Comparison of ENCODE assay signal across 9 cellular contexts in genomic region chr3:150238995-150239612, GRCh38.
DNase-seq lines count a peak whose midpoint lies in the region; ATAC-seq and TF ChIP-seq lines count a peak whose summit lies in the region.
"Had no signal": no experiment of that assay in that cellular context is flagged by ENCODE, and none has a peak within 500 bp of the region (broad histone marks: within the 10 kb centered on the region; RNA-seq: fewer than 3 reads in every experiment).

No MANE protein-coding gene starts in this region.

- H3K4me1 Mint-ChIP-seq in stimulated activated effector memory CD8-positive, alpha-beta T cell treated with anti-CD3 and anti-CD28 coated beads, Interleukin-12 subunit alpha, Interleukin-12 subunit beta, amount 100 ng/mL, for 72 hours = no peaks in the 10 kb centered on the region

- no peak overlapping the region for H3K4me2 ChIP-seq in OCI-LY3 (ENCODE audit: low read length)
- H3K4me2 ChIP-seq: BLaER1 had no signal

- WGBS in heart right ventricle, 2 donors = 79 to 84% methylated on average over 5 of the region's 5 CpGs

- no peaks in the 10 kb centered on the region for H3K79me2 ChIP-seq in OCI-LY3 (ENCODE audit: low read length)

- H2AFZ ChIP-seq in OCI-LY3 (ENCODE audit: low read depth, low read length) = no peak overlapping the region

- no peak overlapping the region for H3K27ac ChIP-seq in heart right ventricle
- H3K27ac ChIP-seq in OCI-LY3 (ENCODE audit: low read length) = no peak overlapping the region
- no peak overlapping the region for H3K27ac ChIP-seq in upper lobe of right lung
- H3K27ac ChIP-seq: BLaER1 had no signal

- no peak overlapping the region for H3K9ac ChIP-seq in OCI-LY3 (ENCODE audit: low read length)
- H3K9ac ChIP-seq: BLaER1 had no signal

- H3K36me3 Mint-ChIP-seq in stimulated activated effector memory CD8-positive, alpha-beta T cell treated with anti-CD3 and anti-CD28 coated beads, Interleukin-12 subunit alpha, Interleukin-12 subunit beta, amount 100 ng/mL, for 72 hours = no peaks in the 10 kb centered on the region

- intact Hi-C loops in heart right ventricle (cut with DNase I) = loop anchor here in 5 of 10 donors (5.0 to 10.0 kb wide), 5 partner anchors 113 to 258 kb away; no protein-coding TSS in a partner anchor
- intact Hi-C loops in left cardiac atrium (cut with DNase I) = loop anchor here in 1 of 2 donors (10.0 kb wide), 1 partner anchor 166 kb away; the partner anchor contains the start of gene TSC22D2
- intact Hi-C loops in upper lobe of right lung (cut with DNase I) = no loop called here

- H3K4me1 ChIP-seq in heart right ventricle = peaks cover 0 to 37% (median 11%) of the 10 kb centered on the region in 9 donors
- H3K4me1 ChIP-seq in OCI-LY3 (ENCODE audit: low read length) = peaks cover 5% of the 10 kb centered on the region
- peaks cover 12% of the 10 kb centered on the region for H3K4me1 ChIP-seq in upper lobe of right lung
- H3K4me1 ChIP-seq: BLaER1 had no signal

- H3K9me3 ChIP-seq in heart right ventricle (no peaks in the 10 kb centered on the region), OCI-LY3 (ENCODE audit: insufficient read depth, low read length) (no peaks in the 10 kb centered on the region), upper lobe of right lung (no peaks in the 10 kb centered on the region)
- H3K9me3 ChIP-seq: BLaER1 had no signal

- H3K27me3 ChIP-seq in heart right ventricle = no peaks in the 10 kb centered on the region
- 0 out of 2 replicates have a peak, but pooled peaks cover 14% of the 10 kb centered on the region for H3K27me3 ChIP-seq in OCI-LY3 (ENCODE audit: low read depth, low read length)
- H3K27me3 ChIP-seq in upper lobe of right lung = no peaks in the 10 kb centered on the region
- H3K27me3 ChIP-seq: BLaER1 had no signal

- TF ChIP-seq CTCF in heart right ventricle (IDR thresholded peaks at IDR 0.05) (peak in 7 of 9 donors; percentile 14 to 53 (median 46)), OCI-LY3 (IDR thresholded peaks at IDR 0.05; ENCODE audit: low read depth, low read length) (peak; percentile 52), foreskin fibroblast (IDR thresholded peaks at IDR 0.05; ENCODE audit: low read depth, low read length) (peak; percentile 12), upper lobe of right lung (IDR thresholded peaks at IDR 0.05) (peak; percentile 28)

- ATAC-seq in heart right ventricle = peak in 3 of 8 donors; percentile 18 to 60 (median 20)
- no peak for ATAC-seq in left cardiac atrium
- peak; percentile 81 for ATAC-seq in upper lobe of right lung
- ATAC-seq in stimulated activated effector memory CD8-positive, alpha-beta T cell treated with anti-CD3 and anti-CD28 coated beads, Interleukin-12 subunit alpha, Interleukin-12 subunit beta, amount 100 ng/mL, for 72 hours = no peak
- no peak for ATAC-seq in GM21576 (IDR thresholded peaks at IDR 0.05; ENCODE audit: unreplicated experiment)
- ATAC-seq in HG02678 (IDR thresholded peaks at IDR 0.05; ENCODE audit: unreplicated experiment) = no peak

- H3K4me3 ChIP-seq in heart right ventricle (no peak overlapping the region), OCI-LY3 (ENCODE audit: low read length) (no peak overlapping the region), foreskin fibroblast (ENCODE audit: low read depth in 1 of 2, low read length in 2 of 2) (no peak overlapping the region), upper lobe of right lung (no peak overlapping the region)
- H3K4me3 ChIP-seq: BLaER1 had no signal

- H3K4me3 Mint-ChIP-seq in stimulated activated effector memory CD8-positive, alpha-beta T cell treated with anti-CD3 and anti-CD28 coated beads, Interleukin-12 subunit alpha, Interleukin-12 subunit beta, amount 100 ng/mL, for 72 hours = no peak overlapping the region

- H3K9me3 Mint-ChIP-seq in stimulated activated effector memory CD8-positive, alpha-beta T cell treated with anti-CD3 and anti-CD28 coated beads, Interleukin-12 subunit alpha, Interleukin-12 subunit beta, amount 100 ng/mL, for 72 hours = no peaks in the 10 kb centered on the region

- no peak overlapping the region for H3K27ac Mint-ChIP-seq in stimulated activated effector memory CD8-positive, alpha-beta T cell treated with anti-CD3 and anti-CD28 coated beads, Interleukin-12 subunit alpha, Interleukin-12 subunit beta, amount 100 ng/mL, for 72 hours

- DNase-seq in heart right ventricle (no peak), left cardiac atrium (no peak), foreskin fibroblast (no peak), upper lobe of right lung (no peak)
- DNase-seq in stimulated activated effector memory CD8-positive, alpha-beta T cell treated with anti-CD3 and anti-CD28 coated beads, Interleukin-12 subunit alpha, Interleukin-12 subunit beta, amount 100 ng/mL, for 72 hours (ENCODE audit: low spot score in 2 of 2) = no peak

- no peaks in the 10 kb centered on the region for H3K36me3 ChIP-seq in heart right ventricle
- H3K36me3 ChIP-seq in OCI-LY3 (replicated peaks; ENCODE audit: low read depth, low read length) = no peaks in the 10 kb centered on the region
- H3K36me3 ChIP-seq in upper lobe of right lung = no peaks in the 10 kb centered on the region
- H3K36me3 ChIP-seq: BLaER1 had no signal

- no peaks in the 10 kb centered on the region for H4K20me1 ChIP-seq in OCI-LY3 (ENCODE audit: insufficient read depth, low read length)
- H4K20me1 ChIP-seq: BLaER1 had no signal
